In the genomic region with DNA sequence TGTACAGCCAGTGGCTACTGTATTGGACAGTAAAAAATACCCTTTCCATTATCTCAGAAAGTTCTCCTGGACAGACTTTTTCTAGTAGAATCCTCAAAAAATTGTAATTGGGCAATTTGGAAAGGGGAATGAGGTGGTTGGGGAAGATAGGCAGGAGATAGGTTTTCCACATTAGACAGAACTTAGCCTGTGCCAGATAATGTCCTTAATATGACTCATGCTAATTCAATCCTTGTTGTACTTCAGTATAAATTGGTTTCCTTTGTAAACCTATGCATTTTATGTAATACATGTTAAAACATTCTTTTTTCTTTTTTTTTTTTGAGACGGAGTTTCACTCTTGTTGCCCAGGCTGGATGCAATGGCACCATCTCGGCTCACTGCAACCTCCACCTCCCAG, we compare ENCODE assay signal across 19 cellular contexts. TPM values are rescaled to one million over a fixed set of nuclear protein-coding genes. Genes with fewer than 3 reads are reported as not detected.
DNase-seq lines count a peak whose midpoint lies in the region; ATAC-seq and TF ChIP-seq lines count a peak whose summit lies in the region.
"Had no signal": no experiment of that assay in that cellular context is flagged by ENCODE, and none has a peak within 500 bp of the region (broad histone marks: within the 10 kb centered on the region; RNA-seq: fewer than 3 reads in every experiment).

No MANE protein-coding gene starts in this region.

- H3K4me1 Mint-ChIP-seq in activated CD8-positive, alpha-beta T cell treated with anti-CD3 and anti-CD28 coated beads for 36 hours (ENCODE audit: low read depth) = peaks cover 43% of the 10 kb centered on the region

- no peak for TF ChIP-seq CTCF in activated CD8-positive, alpha-beta T cell treated with anti-CD3 and anti-CD28 coated beads for 36 hours (IDR thresholded peaks at IDR 0.05)

- ATAC-seq in SK-N-SH treated with all-trans-retinoic acid at 6 μM for 48 hours (peak; percentile 93), esophagus mucosa (peak; percentile 45)
- ATAC-seq in activated CD8-positive, alpha-beta T cell treated with anti-CD3 and anti-CD28 coated beads for 36 hours = no peak
- ATAC-seq: heart left ventricle, lower lobe of right lung, sciatic nerve had no signal

- intact Hi-C loops in head of caudate nucleus (cut with DNase I) = loop anchor here (10.0 kb wide), 2 partner anchors 135 to 655 kb away; a partner anchor contains a TSS
- intact Hi-C loops in activated CD8-positive, alpha-beta T cell treated with anti-CD3 and anti-CD28 coated beads for 36 hours (cut with micrococcal nuclease) = loop anchor here (10.0 kb wide), 2 partner anchors 135 to 435 kb away; no protein-coding TSS in a partner anchor

- CTCF ChIA-PET in activated CD8-positive, alpha-beta T cell treated with anti-CD3 and anti-CD28 coated beads for 36 hours (lab: Charles Lee) = interaction anchor here (1.4 kb wide), 1 partner anchor 452 kb away, joined by 3 read pairs; no protein-coding TSS in a partner anchor

- DNase-seq in ELR (ENCODE audit: low read depth) (peak; percentile 60), renal cortical epithelial cell (ENCODE audit: low read depth) (peak; percentile 45), head of caudate nucleus (no peak), NCI-H524 (lab: John Stamatoyannopoulos, UW) (no peak)
- no peak for DNase-seq in activated CD8-positive, alpha-beta T cell treated with anti-CD3 and anti-CD28 coated beads for 36 hours
- DNase-seq: BE2C; HCEC 1CT; heart left ventricle; lower lobe of right lung; naive B cell; NCI-H1048; NCI-H526 treated with DMSO at 0.1 percent for 48 hours; stimulated activated CD4-positive, alpha-beta T cell treated with anti-CD3 and anti-CD28 coated beads, Interleukin-1b, Interleukin-23, amount 100 ng/mL, for 48 hours; stomach had no signal

- H3K4me3 Mint-ChIP-seq in activated CD8-positive, alpha-beta T cell treated with anti-CD3 and anti-CD28 coated beads for 36 hours = no peak overlapping the region
- H3K4me3 Mint-ChIP-seq: activated T-helper 1 cell treated with anti-CD3 and anti-CD28 coated beads, Interleukin-12 subunit alpha, Interleukin-12 subunit beta, Interleukin-2, Interleukin-4 antibody, amounts not matched to agents 30 ng/mL and 10 ng/mL and 1 ng/mL, durations not matched to agents 14 hours and 24 hours and 36 hours; T-helper 2 cell treated with Interferon-gamma antibody and Interleukin-4, amounts not matched to agents 5 μg/mL and 100 μg/mL, for 36 hours had no signal

- H3K9me3 Mint-ChIP-seq in activated CD8-positive, alpha-beta T cell treated with anti-CD3 and anti-CD28 coated beads for 36 hours = no peaks in the 10 kb centered on the region
- H3K9me3 Mint-ChIP-seq: activated T-helper 1 cell treated with anti-CD3 and anti-CD28 coated beads, Interleukin-12 subunit alpha, Interleukin-12 subunit beta, Interleukin-2, Interleukin-4 antibody, amounts not matched to agents 30 ng/mL and 10 ng/mL and 1 ng/mL, durations not matched to agents 14 hours and 24 hours and 36 hours; naive B cell; T-helper 2 cell treated with Interferon-gamma antibody and Interleukin-4, amounts not matched to agents 5 μg/mL and 100 μg/mL, for 36 hours had no signal

- peaks cover 51% of the 10 kb centered on the region for H3K36me3 Mint-ChIP-seq in activated CD8-positive, alpha-beta T cell treated with anti-CD3 and anti-CD28 coated beads for 36 hours (ENCODE audit: low read depth)

- POLR2A ChIA-PET in activated CD8-positive, alpha-beta T cell treated with anti-CD3 and anti-CD28 coated beads for 36 hours (lab: Charles Lee) = interaction anchor here (4.9 kb wide), 1 partner anchor 8 kb away, joined by 35 read pairs; a partner anchor contains a TSS

- H3K27ac Mint-ChIP-seq in activated CD8-positive, alpha-beta T cell treated with anti-CD3 and anti-CD28 coated beads for 36 hours = no peak overlapping the region
- H3K27ac Mint-ChIP-seq: activated T-helper 1 cell treated with anti-CD3 and anti-CD28 coated beads, Interleukin-12 subunit alpha, Interleukin-12 subunit beta, Interleukin-2, Interleukin-4 antibody, amounts not matched to agents 30 ng/mL and 10 ng/mL and 1 ng/mL, durations not matched to agents 14 hours and 24 hours and 36 hours; T-helper 2 cell treated with Interferon-gamma antibody and Interleukin-4, amounts not matched to agents 5 μg/mL and 100 μg/mL, for 36 hours had no signal

- H3K27me3 Mint-ChIP-seq in activated CD8-positive, alpha-beta T cell treated with anti-CD3 and anti-CD28 coated beads for 36 hours = no peaks in the 10 kb centered on the region
- H3K27me3 Mint-ChIP-seq: naive B cell had no signal

TF ChIP-seq in SK-N-SH treated with all-trans-retinoic acid at 6 μM for 48 hours, 23 proteins besides CTCF, POLR2A, EP300 and RAD21:
- TF ChIP-seq TCF4 (CRISPR knock-in tag; IDR thresholded peaks at IDR 0.05; ENCODE audit: borderline replicate concordance) (no peak), ISL1 (CRISPR knock-in tag; IDR thresholded peaks at IDR 0.05) (0 out of 2 replicates have a peak, but pooled peaks have one; percentile 20), ZNF70 (CRISPR knock-in tag; IDR thresholded peaks at IDR 0.05) (no peak)

RNA-seq across cellular contexts. Expression of a gene that starts 8.9 kb away (rescaled TPM):
- total RNA-seq in esophagus mucosa (79.7 TPM), renal cortical epithelial cell (286 and 311 TPM in 2 replicates)
- total RNA-seq in activated CD8-positive, alpha-beta T cell treated with anti-CD3 and anti-CD28 coated beads for 36 hours = 100 to 1,000 TPM; 118 to 121 TPM

Comparison
In these comparisons a context has a peak if more than half of its experiments do, and no peak if none do; other contexts are left out.
1. DNase-seq: peak in ELR (single experiment) and renal cortical epithelial cell (single experiment); none in head of caudate nucleus (0 of 42), activated CD8-positive, alpha-beta T cell treated with anti-CD3 and anti-CD28 coated beads for 36 hours (single experiment) and NCI-H524 (0 of 2).